In genomic region chr9:25700430-25700829, GRCh38 we compare ENCODE assay signal across 26 cellular contexts. TPM values are rescaled to one million over a fixed set of nuclear protein-coding genes. Genes with fewer than 3 reads are reported as not detected.
A peak's percentile ranks its signal among the peaks of the same experiment; 100 is the strongest.
DNase-seq lines count a peak whose midpoint lies in the region; ATAC-seq and TF ChIP-seq lines count a peak whose summit lies in the region.
"Had no signal": no experiment of that assay in that cellular context is flagged by ENCODE, and none has a peak within 500 bp of the region (broad histone marks: within the 10 kb centered on the region; RNA-seq: fewer than 3 reads in every experiment).

No MANE protein-coding gene starts in this region.

- H3F3A ChIP-seq in PC-9 (ENCODE audit: insufficient read depth, low read depth), result peaks cover 14% of the 10 kb centered on the region; the same call in 1 of the 2 replicates

- H3K9ac ChIP-seq in IMR-90 (ENCODE audit: low read depth, low read length), result no peak overlapping the region

- H3K4me2 ChIP-seq in IMR-90 (ENCODE audit: low read depth, low read length), result no peak overlapping the region; the same call in 1 of the 2 replicates
- peak overlapping the region; percentile 39; the same call in 1 of the 2 replicates for H3K4me2 ChIP-seq in PC-9

- H2BK120ac ChIP-seq in IMR-90 (ENCODE audit: low read depth, low read length), result peak overlapping the region; percentile 68; the same call in 1 of the 2 replicates

- H3K4me3 ChIP-seq in IMR-90 (ENCODE audit: insufficient read depth, low read depth, low read length) (no peak overlapping the region), PC-9 (no peak overlapping the region), fibroblast of pulmonary artery (replicated peaks; ENCODE audit: low read depth, low read length) (no peak overlapping the region)
- H3K4me3 ChIP-seq: SJSA1 had no signal

- peaks cover 3% of the 10 kb centered on the region; the same call in 1 of the 2 replicates for H3K4me1 ChIP-seq in IMR-90 (ENCODE audit: control insufficient read depth, insufficient read depth, low read length)
- H3K4me1 ChIP-seq in PC-9 (replicated peaks; ENCODE audit: insufficient read depth), result peaks cover 20% of the 10 kb centered on the region
- H3K4me1 ChIP-seq: SJSA1 had no signal

- no peak overlapping the region for H4K8ac ChIP-seq in IMR-90 (ENCODE audit: low read depth in 2 of 2, low read length in 2 of 2)

- BruUV-seq in Calu3 (replicated peaks; lab: Mats Ljungman, UMichigan) (no TSS peak), IMR-90 (replicated peaks; lab: Mats Ljungman, UMichigan) (no TSS peak), PC-9 (replicated peaks; lab: Mats Ljungman, UMichigan) (no TSS peak)

- H3K27me3 Mint-ChIP-seq in Calu3 (ENCODE audit: unreplicated experiment), result no peaks in the 10 kb centered on the region
- no peaks in the 10 kb centered on the region for H3K27me3 Mint-ChIP-seq in activated CD8-positive, alpha-beta T cell treated with anti-CD3 and anti-CD28 coated beads, Interleukin-2, amount 10 ng/mL, durations not matched to agents 7 days and 5 days (ENCODE audit: low read depth)
- H3K27me3 Mint-ChIP-seq: CD4-positive, alpha-beta memory T cell had no signal

- H3K27me3 ChIP-seq in IMR-90 (ENCODE audit: control insufficient read depth, insufficient read depth, low read length), result no peaks in the 10 kb centered on the region
- no peaks in the 10 kb centered on the region for H3K27me3 ChIP-seq in PC-9 (ENCODE audit: insufficient read depth, low read depth)
- H3K27me3 ChIP-seq: SJSA1 had no signal

- no peaks in the 10 kb centered on the region for H3K4me1 Mint-ChIP-seq in Calu3 (ENCODE audit: low read depth, unreplicated experiment)
- no peaks in the 10 kb centered on the region for H3K4me1 Mint-ChIP-seq in activated CD8-positive, alpha-beta T cell treated with anti-CD3 and anti-CD28 coated beads, Interleukin-2, amount 10 ng/mL, durations not matched to agents 7 days and 5 days (ENCODE audit: low read depth)
- H3K4me1 Mint-ChIP-seq: CD4-positive, alpha-beta memory T cell had no signal

- ATAC-seq in IMR-90 (ENCODE audit: low read depth), result no peak
- ATAC-seq in activated CD8-positive, alpha-beta T cell treated with anti-CD3 and anti-CD28 coated beads, Interleukin-2, amount 10 ng/mL, durations not matched to agents 7 days and 5 days, result no peak
- ATAC-seq: HCT116 had no signal

- H3K9me1 ChIP-seq in IMR-90 (ENCODE audit: insufficient read depth, low read length), result no peaks in the 10 kb centered on the region; the same call in 1 of the 2 replicates

- no peaks in the 10 kb centered on the region for H3K9me2 ChIP-seq in PC-9 (ENCODE audit: insufficient read depth)

- peak overlapping the region; percentile 71; the same call in 1 of the 2 replicates for H3K23ac ChIP-seq in IMR-90 (ENCODE audit: low read depth, low read length)

- no peak overlapping the region for H3K56ac ChIP-seq in IMR-90 (ENCODE audit: extremely low read depth, insufficient read depth, low read length)

- no peak overlapping the region for H3K27ac Mint-ChIP-seq in Calu3 (ENCODE audit: unreplicated experiment)
- no peak overlapping the region for H3K27ac Mint-ChIP-seq in activated CD8-positive, alpha-beta T cell treated with anti-CD3 and anti-CD28 coated beads, Interleukin-2, amount 10 ng/mL, durations not matched to agents 7 days and 5 days
- H3K27ac Mint-ChIP-seq: CD4-positive, alpha-beta memory T cell had no signal

- no peak overlapping the region for H4K91ac ChIP-seq in IMR-90 (ENCODE audit: insufficient read depth, low read depth, low read length)

- H3K18ac ChIP-seq in IMR-90 (ENCODE audit: low read depth, low read length), result peak overlapping the region; percentile 81; the same call in 1 of the 2 replicates

- peak overlapping the region; percentile 2 for H2BK5ac ChIP-seq in IMR-90 (ENCODE audit: low read depth, low read length, poor library complexity, severe bottlenecking)

- no peak overlapping the region for H2AK9ac ChIP-seq in IMR-90 (replicated peaks; ENCODE audit: low read depth, low read length, poor library complexity)

- peak overlapping the region; percentile 71; the same call in 1 of the 2 replicates for H2BK20ac ChIP-seq in IMR-90 (ENCODE audit: low read depth, low read length)

- H3K36me3 ChIP-seq in IMR-90 (ENCODE audit: control insufficient read depth, insufficient read depth, low read length) (no peaks in the 10 kb centered on the region), PC-9 (ENCODE audit: low read depth) (no peaks in the 10 kb centered on the region)
- H3K36me3 ChIP-seq: SJSA1 had no signal

- peak; percentile 2 for DNase-seq in Calu3
- DNase-seq in IMR-90, result no peak
- peak in 1 of 2 experiments; percentile 87 for DNase-seq in PC-9
- DNase-seq in fibroblast of pulmonary artery (ENCODE audit: low read depth), result peak; percentile 15
- no peak for DNase-seq in LoVo (ENCODE audit: low spot score)
- DNase-seq in activated CD8-positive, alpha-beta memory T cell treated with anti-CD3 and anti-CD28 coated beads, Interleukin-2, amount 50 U/mL, for 4 hours, result no peak
- DNase-seq in activated T-cell treated with anti-CD3 and anti-CD28 coated beads, Interleukin-2, amount 50 U/mL, for 48 hours, result no peak
- DNase-seq in activated CD8-positive, alpha-beta T cell treated with anti-CD3 and anti-CD28 coated beads, Interleukin-2, amount 10 ng/mL, durations not matched to agents 7 days and 5 days, result no peak
- DNase-seq: C1 segment of cervical spinal cord; CD4-positive, alpha-beta memory T cell; COR-L47; DMS79; GDM1; NCI-H1105 treated with DMSO at 0.1 percent for 48 hours; NCI-H146; NCI-H1930; NCI-H2107; NCI-H446 treated with DMSO at 0.1 percent for 48 hours; NCI-H526; Right ventricle myocardium superior; RPMI8226; T-helper 1 cell had no signal

- H3K9me3 ChIP-seq in IMR-90 (ENCODE audit: control insufficient read depth, insufficient read depth, low read length) (no peaks in the 10 kb centered on the region), PC-9 (ENCODE audit: insufficient read depth, low read depth) (no peaks in the 10 kb centered on the region)
- H3K9me3 ChIP-seq: SJSA1 had no signal

- H3K36me3 Mint-ChIP-seq in Calu3 (ENCODE audit: insufficient read depth, unreplicated experiment), result no peaks in the 10 kb centered on the region
- no peaks in the 10 kb centered on the region for H3K36me3 Mint-ChIP-seq in activated CD8-positive, alpha-beta T cell treated with anti-CD3 and anti-CD28 coated beads, Interleukin-2, amount 10 ng/mL, durations not matched to agents 7 days and 5 days (ENCODE audit: low read depth)
- H3K36me3 Mint-ChIP-seq: CD4-positive, alpha-beta memory T cell had no signal

- dilution Hi-C loops in IMR-90 (cut with HindIII; ENCODE audit: low sequenced_read_pairs, unreplicated experiment), result no loop called here

- no peak for TF ChIP-seq CTCF in Calu3 (IDR thresholded peaks at IDR 0.05; ENCODE audit: unreplicated experiment)
- no peak for TF ChIP-seq CTCF in IMR-90 (conservative IDR thresholded peaks at IDR 0.05; ENCODE audit: low read depth, low read length)
- TF ChIP-seq CTCF in PC-9 (conservative IDR thresholded peaks at IDR 0.05), result no peak
- no peak for TF ChIP-seq CTCF in fibroblast of pulmonary artery (IDR thresholded peaks at IDR 0.05; ENCODE audit: low read length, missing control alignments)

- peak overlapping the region; percentile 52; the same call in 1 of the 2 replicates for H3K4ac ChIP-seq in IMR-90 (ENCODE audit: low read depth, low read length)

- H2AFZ ChIP-seq in IMR-90 (replicated peaks; ENCODE audit: low read length, poor library complexity), result no peak overlapping the region
- no peak overlapping the region for H2AFZ ChIP-seq in PC-9

- intact Hi-C loops in Calu3 (cut with micrococcal nuclease; ENCODE audit: unreplicated experiment) (no loop called here), IMR-90 (cut with micrococcal nuclease) (no loop called here), PC-9 (cut with micrococcal nuclease; ENCODE audit: unreplicated experiment) (no loop called here)

- no peaks in the 10 kb centered on the region for H3K9me3 Mint-ChIP-seq in Calu3 (ENCODE audit: low read depth, unreplicated experiment)
- no peaks in the 10 kb centered on the region for H3K9me3 Mint-ChIP-seq in activated CD8-positive, alpha-beta T cell treated with anti-CD3 and anti-CD28 coated beads, Interleukin-2, amount 10 ng/mL, durations not matched to agents 7 days and 5 days (ENCODE audit: insufficient read depth)

- H3K79me2 ChIP-seq in PC-9 (ENCODE audit: low read depth), result no peaks in the 10 kb centered on the region

- H3K27ac ChIP-seq in IMR-90 (ENCODE audit: insufficient read depth, low read length) (no peak overlapping the region), PC-9 (peak overlapping the region; percentile 81)
- H3K27ac ChIP-seq: HL-60, SJSA1 had no signal

- no peak overlapping the region; the same call in 2 of the 3 replicates for H2BK15ac ChIP-seq in IMR-90 (ENCODE audit: low read depth, low read length)

- in situ Hi-C loops in IMR-90 (cut with MboI; ENCODE audit: low sequenced_read_pairs), result no loop called here

- POLR2A ChIA-PET in IMR-90 (lab: Charles Lee; ENCODE audit: unreplicated experiment), result no interaction called here
- POLR2A ChIA-PET in PC-9 (lab: Charles Lee; ENCODE audit: unreplicated experiment), result no interaction called here
- POLR2A ChIA-PET in activated CD8-positive, alpha-beta T cell treated with anti-CD3 and anti-CD28 coated beads, Interleukin-2, amount 10 ng/mL, durations not matched to agents 7 days and 5 days (lab: Charles Lee), result no interaction called here

- no peak overlapping the region for H3K4me3 Mint-ChIP-seq in Calu3 (ENCODE audit: low read depth, unreplicated experiment)
- H3K4me3 Mint-ChIP-seq in activated CD8-positive, alpha-beta T cell treated with anti-CD3 and anti-CD28 coated beads, Interleukin-2, amount 10 ng/mL, durations not matched to agents 7 days and 5 days, result no peak overlapping the region
- H3K4me3 Mint-ChIP-seq: CD4-positive, alpha-beta memory T cell had no signal

- H4K20me1 ChIP-seq in IMR-90 (ENCODE audit: insufficient read depth, low read length) (no peaks in the 10 kb centered on the region), PC-9 (ENCODE audit: insufficient read depth) (no peaks in the 10 kb centered on the region)

- no peak for TF ChIP-seq RAD21 in IMR-90 (IDR thresholded peaks at IDR 0.05; ENCODE audit: low read length)

- TF ChIP-seq POLR2A in IMR-90 (IDR thresholded peaks at IDR 0.05; ENCODE audit: low read depth, low read length), result no peak

- no peak overlapping the region for H3K14ac ChIP-seq in IMR-90 (replicated peaks; ENCODE audit: low read depth, low read length)

- no peaks in the 10 kb centered on the region for H3K79me1 ChIP-seq in IMR-90 (ENCODE audit: low read depth in 1 of 2, low read length in 2 of 2)

- H2AK5ac ChIP-seq in IMR-90 (ENCODE audit: low read depth, low read length), result no peak overlapping the region

- CTCF ChIA-PET in Calu3 (lab: Charles Lee) (no interaction called here), IMR-90 (lab: Yijun Ruan, JAX) (no interaction called here), PC-9 (lab: Charles Lee) (no interaction called here)
- CTCF ChIA-PET in activated CD8-positive, alpha-beta T cell treated with anti-CD3 and anti-CD28 coated beads, Interleukin-2, amount 10 ng/mL, durations not matched to agents 7 days and 5 days (lab: Charles Lee), result no interaction called here

- peak overlapping the region; percentile 70; the same call in 1 of the 2 replicates for H4K5ac ChIP-seq in IMR-90 (ENCODE audit: low read depth, low read length)

RNA-seq across cellular contexts. Expression of gene TUSC1, which starts 22.2 kb away (rescaled TPM):
- total RNA-seq in Calu3 (2022) (5.1 and 6.8 TPM in 2 replicates), IMR-90 (2012; rRNA removed) (2.0 and 3.1 TPM in 2 replicates), PC-9 (2021) (0.39 and 0.88 TPM in 2 replicates)
- polyA plus RNA-seq in IMR-90 (2012; rRNA removed), result 4.4 and 5.8 TPM in 2 replicates
- polyA plus RNA-seq in IMR-90 (2012; cell fraction: cytosol; rRNA removed), result 5.6 and 7.9 TPM in 2 replicates
- polyA plus RNA-seq in IMR-90 (2012; cell fraction: nucleus; rRNA removed; ENCODE audit: low replicate concordance), result 2.4 and 4.3 TPM in 2 replicates
- under 1 TPM; 0.10 to 0.21 TPM for total RNA-seq in activated CD8-positive, alpha-beta T cell treated with anti-CD3 and anti-CD28 coated beads, Interleukin-2, amount 10 ng/mL, durations not matched to agents 7 days and 5 days
- total RNA-seq: A673; CD4-positive, alpha-beta memory T cell; SJSA1 had no signal

Comparison
In these comparisons a context has a peak if more than half of its experiments do, and no peak if none do; other contexts are left out.
1. DNase-seq: peak in Calu3 (single experiment) and fibroblast of pulmonary artery (single experiment); none in IMR-90 (single experiment), LoVo (single experiment), activated CD8-positive, alpha-beta memory T cell treated with anti-CD3 and anti-CD28 coated beads, Interleukin-2, amount 50 U/mL, for 4 hours (single experiment), activated T-cell treated with anti-CD3 and anti-CD28 coated beads, Interleukin-2, amount 50 U/mL, for 48 hours (0 of 2) and activated CD8-positive, alpha-beta T cell treated with anti-CD3 and anti-CD28 coated beads, Interleukin-2, amount 10 ng/mL, durations not matched to agents 7 days and 5 days (single experiment).